ENCODE assay signal across 31 cellular contexts in genomic region chr5:65767565-65767964, GRCh38.
"Had no signal": no experiment of that assay in that cellular context is flagged by ENCODE, and none has a peak within 500 bp of the region (broad histone marks: within the 10 kb centered on the region; RNA-seq: fewer than 3 reads in every experiment).

No MANE protein-coding gene starts in this region.

- H3K36me3 ChIP-seq: ovary, transverse colon, upper lobe of right lung, uterus had no signal

- H3K27me3 Mint-ChIP-seq: progenitor cell of endocrine pancreas; stimulated activated memory B cell treated with anti-CD40 and anti-IgM and Interleukin-4, amounts not matched to agents 10 μg/mL and 1 μg/mL and 100 μg/mL, for 72 hours; stimulated activated naive CD8-positive, alpha-beta T cell treated with anti-CD3 and anti-CD28 coated beads, Interleukin-15, amount 100 ng/mL, for 72 hours; type B pancreatic cell had no signal

- DNase-seq: naive thymus-derived CD8-positive, alpha-beta T cell; occipital lobe; ovary; posterior cingulate gyrus; psoas muscle; right cardiac atrium; spleen; stimulated activated CD4-positive, alpha-beta T cell treated with anti-CD3 and anti-CD28 coated beads, Interleukin-12 subunit alpha, Interleukin-12 subunit beta, amount 100 ng/mL, for 4 hours; stimulated activated CD4-positive, alpha-beta T cell treated with anti-CD3 and anti-CD28 coated beads, Interleukin-1b, Interleukin-23, amount 100 ng/mL, for 48 hours; stimulated activated CD4-positive, alpha-beta T cell treated with anti-CD3 and anti-CD28 coated beads, Interleukin-4, amount 100 ng/mL, for 1 hour; stimulated activated CD4-positive, alpha-beta T cell treated with anti-CD3 and anti-CD28 coated beads, Interleukin-4, amount 100 ng/mL, for 4 hours; stimulated activated CD8-positive, alpha-beta memory T cell treated with anti-CD3 and anti-CD28 coated beads, Interleukin-4, amount 100 ng/mL, for 48 hours; stimulated activated naive CD4-positive, alpha-beta T cell; stimulated activated naive CD8-positive, alpha-beta T cell treated with anti-CD3 and anti-CD28 coated beads, Interleukin-15, amount 100 ng/mL, for 72 hours; stimulated activated naive CD8-positive, alpha-beta T cell treated with anti-CD3 and anti-CD28 coated beads, Interleukin-15, Interleukin-2, amounts not matched to agents 100 U/mL and 50 U/mL, for 24 hours; substantia nigra; testis; tibial artery; transverse colon; upper lobe of right lung; uterus had no signal

- H3K4me2 ChIP-seq: neural progenitor cell, smooth muscle cell had no signal

- H3K9ac ChIP-seq: neural progenitor cell, parathyroid adenoma had no signal

- H3K4me1 ChIP-seq: parathyroid adenoma, spleen, suprapubic skin, testis, transverse colon, upper lobe of right lung, uterus had no signal

- H3K27ac ChIP-seq: neural progenitor cell, ovary, parathyroid adenoma, psoas muscle, skin epidermis, spleen, suprapubic skin, testis, tibial artery, transverse colon, upper lobe of right lung, uterus had no signal

- H3K4me1 Mint-ChIP-seq: nephron; neural progenitor cell; stimulated activated memory B cell treated with anti-CD40 and anti-IgM and Interleukin-4, amounts not matched to agents 10 μg/mL and 1 μg/mL and 100 μg/mL, for 72 hours had no signal

- H3K27me3 ChIP-seq: neural progenitor cell, ovary, spleen, suprapubic skin, testis, tibial artery, transverse colon, upper lobe of right lung, uterus had no signal

- H3K79me2 ChIP-seq: parathyroid adenoma had no signal

- H3K4me3 ChIP-seq: neural progenitor cell, ovary, psoas muscle, skin epidermis, smooth muscle cell, spleen, suprapubic skin, testis, tibial artery, transverse colon, upper lobe of right lung, uterus had no signal

- H3K27ac Mint-ChIP-seq: nephron; neural progenitor cell; progenitor cell of endocrine pancreas; stimulated activated memory B cell treated with anti-CD40 and anti-IgM and Interleukin-4, amounts not matched to agents 10 μg/mL and 1 μg/mL and 100 μg/mL, for 72 hours; stimulated activated naive CD8-positive, alpha-beta T cell treated with anti-CD3 and anti-CD28 coated beads, Interleukin-15, amount 100 ng/mL, for 72 hours; type B pancreatic cell had no signal

- H3K4me3 Mint-ChIP-seq: naive thymus-derived CD8-positive, alpha-beta T cell; nephron; neural progenitor cell; stimulated activated memory B cell treated with anti-CD40 and anti-IgM and Interleukin-4, amounts not matched to agents 10 μg/mL and 1 μg/mL and 100 μg/mL, for 72 hours; stimulated activated naive CD8-positive, alpha-beta T cell treated with anti-CD3 and anti-CD28 coated beads, Interleukin-15, amount 100 ng/mL, for 72 hours; type B pancreatic cell had no signal

- ATAC-seq: naive thymus-derived CD8-positive, alpha-beta T cell; psoas muscle; right cardiac atrium; sciatic nerve; stimulated activated memory B cell treated with anti-CD40 and anti-IgM and Interleukin-4, amounts not matched to agents 10 μg/mL and 1 μg/mL and 100 μg/mL, for 72 hours; stimulated activated naive CD8-positive, alpha-beta T cell treated with anti-CD3 and anti-CD28 coated beads, Interleukin-15, amount 100 ng/mL, for 72 hours; stimulated activated naive CD8-positive, alpha-beta T cell treated with anti-CD3 and anti-CD28 coated beads, Interleukin-15, Interleukin-2, amounts not matched to agents 100 U/mL and 50 U/mL, for 24 hours; upper lobe of right lung had no signal
